Comparison of ENCODE assay signal across 10 cellular contexts in the genomic region with DNA sequence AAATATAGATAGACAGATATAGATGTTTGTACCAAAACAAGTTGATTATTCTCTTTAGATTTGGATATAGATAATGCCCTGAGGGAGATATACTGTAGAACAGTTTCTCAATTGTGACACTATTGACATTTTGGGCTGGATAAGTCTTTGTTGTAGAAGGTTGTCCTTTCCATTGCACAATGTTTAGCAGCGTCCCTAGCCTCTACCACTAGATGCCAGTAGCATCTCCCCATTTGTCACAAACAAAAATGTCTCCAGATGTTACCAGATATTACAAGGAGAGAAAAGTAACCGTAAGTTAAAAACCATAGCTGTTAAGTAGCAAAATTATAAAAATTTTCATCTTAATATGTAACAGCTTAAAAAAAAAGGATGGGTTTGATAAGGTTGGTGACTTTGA.
DNase-seq lines count a peak whose midpoint lies in the region; ATAC-seq, FAIRE-seq and TF ChIP-seq lines count a peak whose summit lies in the region.
"Had no signal": no experiment of that assay in that cellular context is flagged by ENCODE, and none has a peak within 500 bp of the region (broad histone marks: within the 10 kb centered on the region; RNA-seq: fewer than 3 reads in every experiment).

No MANE protein-coding gene starts in this region.

- no peaks in the 10 kb centered on the region for H3K79me2 ChIP-seq in smooth muscle cell (ENCODE audit: low read depth)

- H3K4me1 ChIP-seq in smooth muscle cell (ENCODE audit: low read depth), result no peaks in the 10 kb centered on the region
- H3K4me1 ChIP-seq: right atrium auricular region had no signal

- no peaks in the 10 kb centered on the region for H3K9me3 ChIP-seq in smooth muscle cell (replicated peaks; ENCODE audit: low read depth)
- H3K9me3 ChIP-seq: right atrium auricular region had no signal

- H3F3A ChIP-seq in smooth muscle cell (ENCODE audit: low read depth), result no peaks in the 10 kb centered on the region

- H3K4me3 ChIP-seq in fibroblast of mammary gland (ENCODE audit: control insufficient read depth, low read depth, low read length) (no peak overlapping the region), smooth muscle cell (no peak overlapping the region)
- H3K4me3 ChIP-seq: right atrium auricular region had no signal

- H3K4me2 ChIP-seq in smooth muscle cell, result peak overlapping the region; percentile 49

- H3K27ac ChIP-seq in smooth muscle cell (ENCODE audit: low read depth), result no peak overlapping the region
- H3K27ac ChIP-seq: right atrium auricular region had no signal

- H3K27me3 ChIP-seq in smooth muscle cell (ENCODE audit: low read depth), result no peaks in the 10 kb centered on the region
- H3K27me3 ChIP-seq: right atrium auricular region had no signal

- 38% methylated on average over 2 of the region's 2 CpGs for WGBS in smooth muscle cell (ENCODE audit: low lambda C conversion rate)

- DNase-seq in NCI-H2171 (lab: John Stamatoyannopoulos, UW), result peak; percentile 0
- DNase-seq in NCI-H2171 treated with DMSO at 0.1 percent for 48 hours (lab: John Stamatoyannopoulos, UW), result no peak
- DNase-seq in RKO (ENCODE audit: low spot score), result peak; percentile 53
- peak; percentile 66 for DNase-seq in fibroblast of mammary gland (ENCODE audit: low read depth)
- DNase-seq in smooth muscle cell (lab: John Stamatoyannopoulos, UW; ENCODE audit: unreplicated experiment), result no peak
- no peak for DNase-seq in urothelium cell line (ENCODE audit: low spot score)
- no peak for DNase-seq in NCI-H774 (lab: John Stamatoyannopoulos, UW)
- DNase-seq: caudate nucleus had no signal

- no peak for FAIRE-seq in urothelium cell line (lab: Jason Lieb, UNC)

- H3K36me3 ChIP-seq in smooth muscle cell (ENCODE audit: low read depth), result no peaks in the 10 kb centered on the region
- H3K36me3 ChIP-seq: right atrium auricular region had no signal

- TF ChIP-seq CTCF in fibroblast of mammary gland (conservative IDR thresholded peaks at IDR 0.05; ENCODE audit: control insufficient read depth, insufficient read depth, low read depth, low read length) (peak; percentile 80), smooth muscle cell (IDR thresholded peaks at IDR 0.05; ENCODE audit: borderline replicate concordance, insufficient read depth, poor library complexity, severe bottlenecking) (peak; percentile 64)

- no peak overlapping the region for H3K9ac ChIP-seq in smooth muscle cell (ENCODE audit: low read depth)

- peak overlapping the region; percentile 78 for H2AFZ ChIP-seq in smooth muscle cell (ENCODE audit: low read depth)

- no peaks in the 10 kb centered on the region for H4K20me1 ChIP-seq in smooth muscle cell (ENCODE audit: low read depth)

- no peak for ATAC-seq in GM18502 (IDR thresholded peaks at IDR 0.05; ENCODE audit: poor library complexity, unreplicated experiment)

Comparison
In these comparisons a context has a peak if more than half of its experiments do, and no peak if none do; other contexts are left out.
1. DNase-seq: peak in NCI-H2171 (single experiment), RKO (single experiment) and fibroblast of mammary gland (single experiment); none in NCI-H2171 treated with DMSO at 0.1 percent for 48 hours (single experiment), smooth muscle cell (single experiment), urothelium cell line (single experiment) and NCI-H774 (single experiment).